ENCODE assay signal across 1 cellular context in the genomic region with DNA sequence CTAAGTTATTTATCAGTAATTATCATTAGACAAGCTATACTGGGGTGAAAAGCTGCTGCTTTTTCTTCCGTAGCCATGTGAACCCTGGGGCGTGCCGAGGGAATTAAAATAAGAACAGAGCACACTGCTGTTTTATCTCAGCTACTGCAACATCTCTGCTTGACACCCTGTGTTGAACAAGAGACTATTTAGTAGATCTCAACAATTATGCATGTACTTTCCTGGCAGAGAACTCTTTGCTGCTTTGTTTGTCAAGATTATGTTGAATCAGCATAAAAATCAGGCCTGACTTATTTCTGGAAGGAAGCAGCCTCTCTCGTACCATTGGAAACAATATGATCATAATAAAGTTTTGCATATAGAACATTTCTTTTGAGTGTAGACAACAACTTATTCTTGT.
A peak's percentile ranks its signal among the peaks of the same experiment; 100 is the strongest.
TF ChIP-seq lines count a peak whose summit lies in the region.

No MANE protein-coding gene starts in this region.

TF ChIP-seq in HepG2, 621 proteins besides CTCF, POLR2A, EP300 and RAD21:
- no peak for TF ChIP-seq GMEB1 (CRISPR knock-in tag; IDR thresholded peaks at IDR 0.05; ENCODE audit: borderline replicate concordance)
- TF ChIP-seq MAFF (IDR thresholded peaks at IDR 0.05; ENCODE audit: low read depth, low read length), result peak; percentile 98
- TF ChIP-seq, protein P1, sequence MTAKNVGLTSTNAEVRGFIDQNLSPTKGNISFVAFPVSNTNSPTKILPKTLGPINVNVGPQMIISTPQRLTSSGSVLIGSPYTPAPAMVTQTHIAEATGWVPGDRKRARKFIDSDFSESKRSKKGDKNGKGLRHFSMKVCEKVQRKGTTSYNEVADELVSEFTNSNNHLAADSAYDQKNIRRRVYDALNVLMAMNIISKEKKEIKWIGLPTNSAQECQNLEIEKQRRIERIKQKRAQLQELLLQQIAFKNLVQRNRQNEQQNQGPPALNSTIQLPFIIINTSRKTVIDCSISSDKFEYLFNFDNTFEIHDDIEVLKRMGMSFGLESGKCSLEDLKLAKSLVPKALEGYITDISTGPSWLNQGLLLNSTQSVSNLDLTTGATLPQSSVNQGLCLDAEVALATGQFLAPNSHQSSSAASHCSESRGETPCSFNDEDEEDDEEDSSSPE (CRISPR knock-in tag; IDR thresholded peaks at IDR 0.05), result no peak
- no peak for TF ChIP-seq ZNF616 (CRISPR knock-in tag; IDR thresholded peaks at IDR 0.05; ENCODE audit: low read depth)
- no peak for TF ChIP-seq TCF7 (IDR thresholded peaks at IDR 0.05; ENCODE audit: low read depth)
- peak; percentile 98 for TF ChIP-seq MAFK (conservative IDR thresholded peaks at IDR 0.05 in 1 of 2, IDR thresholded peaks at IDR 0.05 in 1 of 2; ENCODE audit: low read length in 2 of 2)
- no peak for TF ChIP-seq FLYWCH1 (CRISPR knock-in tag; IDR thresholded peaks at IDR 0.05)
